ENCODE assay signal across 20 cellular contexts in the genomic region with DNA sequence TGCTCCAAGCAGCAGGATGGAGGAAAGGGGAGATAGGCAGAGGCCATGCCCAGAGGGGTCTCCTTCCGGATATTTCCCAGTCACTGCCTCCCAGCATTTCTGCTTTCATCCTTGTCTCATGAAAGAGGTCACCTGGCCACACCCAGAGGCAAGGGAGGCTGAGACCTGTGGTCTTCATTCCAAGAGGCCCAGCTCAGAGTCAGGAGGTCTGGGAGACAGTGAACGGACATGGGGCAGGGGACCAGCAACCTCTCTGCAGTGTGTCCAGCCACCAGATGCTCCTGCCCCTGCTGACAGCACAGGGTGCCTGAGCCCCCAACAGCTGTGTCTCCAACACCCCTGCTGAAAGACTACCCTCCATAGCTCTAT.
"Had no signal": no experiment of that assay in that cellular context is flagged by ENCODE, and none has a peak within 500 bp of the region (broad histone marks: within the 10 kb centered on the region; RNA-seq: fewer than 3 reads in every experiment).

No MANE protein-coding gene starts in this region.

- H3K79me2 ChIP-seq: hepatocyte had no signal

- H3K4me1 ChIP-seq: tibial artery had no signal

- H3K27ac ChIP-seq: esophagus muscularis mucosa, hepatocyte, left ventricle myocardium inferior, tibial artery, WERI-Rb-1 had no signal

- H3K36me3 ChIP-seq: esophagus muscularis mucosa, left ventricle myocardium inferior, tibial artery, WERI-Rb-1 had no signal

- H3K9me3 ChIP-seq: esophagus muscularis mucosa, left ventricle myocardium inferior, tibial artery had no signal

- H3K27me3 Mint-ChIP-seq: activated CD4-positive, alpha-beta T cell treated with anti-CD3 and anti-CD28 coated beads, Interleukin-2, amount 10 ng/mL, durations not matched to agents 7 days and 5 days; activated naive CD4-positive, alpha-beta T cell treated with anti-CD3 and anti-CD28 coated beads, Interleukin-2, amount 50 U/mL, for 24 hours; T-cell had no signal

- H3K9me3 Mint-ChIP-seq: activated naive CD4-positive, alpha-beta T cell treated with anti-CD3 and anti-CD28 coated beads, Interleukin-2, amount 50 U/mL, for 24 hours; nephron progenitor cell; stimulated activated naive CD8-positive, alpha-beta T cell treated with anti-CD3 and anti-CD28 coated beads, Interleukin-15, Interleukin-2, amounts not matched to agents 100 ng/mL and 50 ng/mL, for 24 hours; T-cell had no signal

- H3K4me2 ChIP-seq: hepatocyte had no signal

- DNase-seq: activated CD4-positive, alpha-beta T cell treated with anti-CD3 and anti-CD28 coated beads, Interleukin-2, amount 10 ng/mL, durations not matched to agents 7 days and 5 days; activated CD4-positive, CD25-positive, alpha-beta regulatory T cell treated with anti-CD3 and anti-CD28 coated beads, Interleukin-2, amount 50 U/mL, for 72 hours; activated CD8-positive, alpha-beta T cell treated with anti-CD3 and anti-CD28 coated beads, Interleukin-2, amount 10 ng/mL, durations not matched to agents 7 days and 5 days; activated gamma-delta T cell treated with Interleukin-2 at 50 U/mL for 16 hours; central memory CD4-positive, alpha-beta T cell; effector memory CD4-positive, alpha-beta T cell; glutamatergic neuron; left ventricle myocardium inferior; mammary epithelial cell; nephron progenitor cell; nucleus accumbens; stimulated activated CD4-positive, alpha-beta T cell treated with anti-CD3 and anti-CD28 coated beads, Interleukin-4, amount 100 ng/mL, for 4 hours; T-cell; tibial artery; WERI-Rb-1 had no signal

- H3K27ac Mint-ChIP-seq: activated CD4-positive, alpha-beta T cell treated with anti-CD3 and anti-CD28 coated beads, Interleukin-2, amount 10 ng/mL, durations not matched to agents 7 days and 5 days; activated CD8-positive, alpha-beta T cell treated with anti-CD3 and anti-CD28 coated beads, Interleukin-2, amount 10 ng/mL, durations not matched to agents 7 days and 5 days; activated naive CD4-positive, alpha-beta T cell treated with anti-CD3 and anti-CD28 coated beads, Interleukin-2, amount 50 U/mL, for 24 hours; activated T-helper 1 cell treated with anti-CD3 and anti-CD28 coated beads, Interleukin-12 subunit alpha, Interleukin-12 subunit beta, Interleukin-2, Interleukin-4 antibody, amounts not matched to agents 30 ng/mL and 10 ng/mL and 1 ng/mL, durations not matched to agents 14 hours and 24 hours and 36 hours; nephron progenitor cell; stimulated activated naive CD8-positive, alpha-beta T cell treated with anti-CD3 and anti-CD28 coated beads, Interleukin-15, Interleukin-2, amounts not matched to agents 100 ng/mL and 50 ng/mL, for 24 hours; T-cell had no signal

- H3K36me3 Mint-ChIP-seq: activated naive CD4-positive, alpha-beta T cell treated with anti-CD3 and anti-CD28 coated beads, Interleukin-2, amount 50 U/mL, for 24 hours; T-cell had no signal

- H2AFZ ChIP-seq: hepatocyte had no signal

- H3K27me3 ChIP-seq: esophagus muscularis mucosa, hepatocyte, tibial artery had no signal

- H3K4me3 ChIP-seq: esophagus muscularis mucosa, hepatocyte, left ventricle myocardium inferior, tibial artery had no signal

- H3K4me3 Mint-ChIP-seq: activated CD4-positive, alpha-beta T cell treated with anti-CD3 and anti-CD28 coated beads, Interleukin-2, amount 10 ng/mL, durations not matched to agents 7 days and 5 days; activated CD8-positive, alpha-beta T cell treated with anti-CD3 and anti-CD28 coated beads, Interleukin-2, amount 10 ng/mL, durations not matched to agents 7 days and 5 days; activated naive CD4-positive, alpha-beta T cell treated with anti-CD3 and anti-CD28 coated beads, Interleukin-2, amount 50 U/mL, for 24 hours; activated T-helper 1 cell treated with anti-CD3 and anti-CD28 coated beads, Interleukin-12 subunit alpha, Interleukin-12 subunit beta, Interleukin-2, Interleukin-4 antibody, amounts not matched to agents 30 ng/mL and 10 ng/mL and 1 ng/mL, durations not matched to agents 14 hours and 24 hours and 36 hours; nephron progenitor cell; stimulated activated naive CD8-positive, alpha-beta T cell treated with anti-CD3 and anti-CD28 coated beads, Interleukin-15, Interleukin-2, amounts not matched to agents 100 ng/mL and 50 ng/mL, for 24 hours; T-cell had no signal

- ATAC-seq: activated CD8-positive, alpha-beta T cell treated with anti-CD3 and anti-CD28 coated beads, Interleukin-2, amount 10 ng/mL, durations not matched to agents 7 days and 5 days; T-cell had no signal
